ENCODE assay signal across 1 cellular context in genomic region chr6:62516287-62517152, GRCh38.
TF ChIP-seq lines count a peak whose summit lies in the region.

No MANE protein-coding gene starts in this region.

TF ChIP-seq in GM23338, 12 proteins besides CTCF, POLR2A, EP300 and RAD21 (continued from another document):
- TF ChIP-seq REST (IDR thresholded peaks at IDR 0.05; ENCODE audit: unreplicated experiment) = no peak
